ENCODE assay signal across 1 cellular context in genomic region chr1:204017032-204017431, GRCh38.
TF ChIP-seq lines count a peak whose summit lies in the region.

No MANE protein-coding gene starts in this region.

TF ChIP-seq in GM23338, 12 proteins besides CTCF, POLR2A, EP300 and RAD21 (continued from another document):
- TF ChIP-seq ZNF462 (CRISPR knock-in tag; IDR thresholded peaks at IDR 0.05): no peak
- TF ChIP-seq NANOG (IDR thresholded peaks at IDR 0.05; ENCODE audit: borderline replicate concordance): no peak
- no peak for TF ChIP-seq CREB1 (CRISPR knock-in tag; IDR thresholded peaks at IDR 0.05; ENCODE audit: low read depth)
- no peak for TF ChIP-seq ZNF114 (CRISPR knock-in tag; IDR thresholded peaks at IDR 0.05)
- no peak for TF ChIP-seq POLR2AphosphoS5 (IDR thresholded peaks at IDR 0.05; ENCODE audit: low read depth)
